ENCODE assay signal across 2 cellular contexts in genomic region chr13:79772811-79773210, GRCh38.
TF ChIP-seq lines count a peak whose summit lies in the region.

No MANE protein-coding gene starts in this region.

TF ChIP-seq in SK-N-SH, 30 proteins besides CTCF, POLR2A, EP300 and RAD21:
- no peak for TF ChIP-seq IRF3 (IDR thresholded peaks at IDR 0.05; ENCODE audit: low read depth, low read length)
- no peak for TF ChIP-seq NRF1 (IDR thresholded peaks at IDR 0.05; ENCODE audit: low read depth, low read length)
- peak; percentile 53; the same call in 1 of the 2 replicates for TF ChIP-seq NFIC (IDR thresholded peaks at IDR 0.05; ENCODE audit: borderline replicate concordance)
- TF ChIP-seq RFX5 (IDR thresholded peaks at IDR 0.05; ENCODE audit: low read length), result no peak

TF ChIP-seq in endothelial cell of umbilical vein, 7 proteins besides CTCF, POLR2A, EP300 and RAD21 (continued from another document):
- TF ChIP-seq MYC (IDR thresholded peaks at IDR 0.05; ENCODE audit: low read depth, low read length), result no peak
- TF ChIP-seq FOS (IDR thresholded peaks at IDR 0.05; ENCODE audit: borderline replicate concordance, insufficient read depth, low read length), result no peak
- no peak for TF ChIP-seq EZH2 (IDR thresholded peaks at IDR 0.05; ENCODE audit: borderline replicate concordance, low read depth, low read length, severe bottlenecking)
